In genomic region chr17:57609125-57609877, GRCh38 we compare ENCODE assay signal across 1 cellular context.
TF ChIP-seq lines count a peak whose summit lies in the region.

No MANE protein-coding gene starts in this region.

TF ChIP-seq in GM23338, 12 proteins besides CTCF, POLR2A, EP300 and RAD21 (continued from another document):
- TF ChIP-seq, protein P1, sequence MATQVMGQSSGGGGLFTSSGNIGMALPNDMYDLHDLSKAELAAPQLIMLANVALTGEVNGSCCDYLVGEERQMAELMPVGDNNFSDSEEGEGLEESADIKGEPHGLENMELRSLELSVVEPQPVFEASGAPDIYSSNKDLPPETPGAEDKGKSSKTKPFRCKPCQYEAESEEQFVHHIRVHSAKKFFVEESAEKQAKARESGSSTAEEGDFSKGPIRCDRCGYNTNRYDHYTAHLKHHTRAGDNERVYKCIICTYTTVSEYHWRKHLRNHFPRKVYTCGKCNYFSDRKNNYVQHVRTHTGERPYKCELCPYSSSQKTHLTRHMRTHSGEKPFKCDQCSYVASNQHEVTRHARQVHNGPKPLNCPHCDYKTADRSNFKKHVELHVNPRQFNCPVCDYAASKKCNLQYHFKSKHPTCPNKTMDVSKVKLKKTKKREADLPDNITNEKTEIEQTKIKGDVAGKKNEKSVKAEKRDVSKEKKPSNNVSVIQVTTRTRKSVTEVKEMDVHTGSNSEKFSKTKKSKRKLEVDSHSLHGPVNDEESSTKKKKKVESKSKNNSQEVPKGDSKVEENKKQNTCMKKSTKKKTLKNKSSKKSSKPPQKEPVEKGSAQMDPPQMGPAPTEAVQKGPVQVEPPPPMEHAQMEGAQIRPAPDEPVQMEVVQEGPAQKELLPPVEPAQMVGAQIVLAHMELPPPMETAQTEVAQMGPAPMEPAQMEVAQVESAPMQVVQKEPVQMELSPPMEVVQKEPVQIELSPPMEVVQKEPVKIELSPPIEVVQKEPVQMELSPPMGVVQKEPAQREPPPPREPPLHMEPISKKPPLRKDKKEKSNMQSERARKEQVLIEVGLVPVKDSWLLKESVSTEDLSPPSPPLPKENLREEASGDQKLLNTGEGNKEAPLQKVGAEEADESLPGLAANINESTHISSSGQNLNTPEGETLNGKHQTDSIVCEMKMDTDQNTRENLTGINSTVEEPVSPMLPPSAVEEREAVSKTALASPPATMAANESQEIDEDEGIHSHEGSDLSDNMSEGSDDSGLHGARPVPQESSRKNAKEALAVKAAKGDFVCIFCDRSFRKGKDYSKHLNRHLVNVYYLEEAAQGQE (IDR thresholded peaks at IDR 0.05; ENCODE audit: unreplicated experiment): no peak
- TF ChIP-seq, protein P2, sequence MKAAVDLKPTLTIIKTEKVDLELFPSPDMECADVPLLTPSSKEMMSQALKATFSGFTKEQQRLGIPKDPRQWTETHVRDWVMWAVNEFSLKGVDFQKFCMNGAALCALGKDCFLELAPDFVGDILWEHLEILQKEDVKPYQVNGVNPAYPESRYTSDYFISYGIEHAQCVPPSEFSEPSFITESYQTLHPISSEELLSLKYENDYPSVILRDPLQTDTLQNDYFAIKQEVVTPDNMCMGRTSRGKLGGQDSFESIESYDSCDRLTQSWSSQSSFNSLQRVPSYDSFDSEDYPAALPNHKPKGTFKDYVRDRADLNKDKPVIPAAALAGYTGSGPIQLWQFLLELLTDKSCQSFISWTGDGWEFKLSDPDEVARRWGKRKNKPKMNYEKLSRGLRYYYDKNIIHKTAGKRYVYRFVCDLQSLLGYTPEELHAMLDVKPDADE (IDR thresholded peaks at IDR 0.05): no peak
- TF ChIP-seq ZNF331 (CRISPR knock-in tag; IDR thresholded peaks at IDR 0.05; ENCODE audit: low read depth) (no peak), NANOG (IDR thresholded peaks at IDR 0.05; ENCODE audit: borderline replicate concordance) (no peak)
- TF ChIP-seq, protein P3, sequence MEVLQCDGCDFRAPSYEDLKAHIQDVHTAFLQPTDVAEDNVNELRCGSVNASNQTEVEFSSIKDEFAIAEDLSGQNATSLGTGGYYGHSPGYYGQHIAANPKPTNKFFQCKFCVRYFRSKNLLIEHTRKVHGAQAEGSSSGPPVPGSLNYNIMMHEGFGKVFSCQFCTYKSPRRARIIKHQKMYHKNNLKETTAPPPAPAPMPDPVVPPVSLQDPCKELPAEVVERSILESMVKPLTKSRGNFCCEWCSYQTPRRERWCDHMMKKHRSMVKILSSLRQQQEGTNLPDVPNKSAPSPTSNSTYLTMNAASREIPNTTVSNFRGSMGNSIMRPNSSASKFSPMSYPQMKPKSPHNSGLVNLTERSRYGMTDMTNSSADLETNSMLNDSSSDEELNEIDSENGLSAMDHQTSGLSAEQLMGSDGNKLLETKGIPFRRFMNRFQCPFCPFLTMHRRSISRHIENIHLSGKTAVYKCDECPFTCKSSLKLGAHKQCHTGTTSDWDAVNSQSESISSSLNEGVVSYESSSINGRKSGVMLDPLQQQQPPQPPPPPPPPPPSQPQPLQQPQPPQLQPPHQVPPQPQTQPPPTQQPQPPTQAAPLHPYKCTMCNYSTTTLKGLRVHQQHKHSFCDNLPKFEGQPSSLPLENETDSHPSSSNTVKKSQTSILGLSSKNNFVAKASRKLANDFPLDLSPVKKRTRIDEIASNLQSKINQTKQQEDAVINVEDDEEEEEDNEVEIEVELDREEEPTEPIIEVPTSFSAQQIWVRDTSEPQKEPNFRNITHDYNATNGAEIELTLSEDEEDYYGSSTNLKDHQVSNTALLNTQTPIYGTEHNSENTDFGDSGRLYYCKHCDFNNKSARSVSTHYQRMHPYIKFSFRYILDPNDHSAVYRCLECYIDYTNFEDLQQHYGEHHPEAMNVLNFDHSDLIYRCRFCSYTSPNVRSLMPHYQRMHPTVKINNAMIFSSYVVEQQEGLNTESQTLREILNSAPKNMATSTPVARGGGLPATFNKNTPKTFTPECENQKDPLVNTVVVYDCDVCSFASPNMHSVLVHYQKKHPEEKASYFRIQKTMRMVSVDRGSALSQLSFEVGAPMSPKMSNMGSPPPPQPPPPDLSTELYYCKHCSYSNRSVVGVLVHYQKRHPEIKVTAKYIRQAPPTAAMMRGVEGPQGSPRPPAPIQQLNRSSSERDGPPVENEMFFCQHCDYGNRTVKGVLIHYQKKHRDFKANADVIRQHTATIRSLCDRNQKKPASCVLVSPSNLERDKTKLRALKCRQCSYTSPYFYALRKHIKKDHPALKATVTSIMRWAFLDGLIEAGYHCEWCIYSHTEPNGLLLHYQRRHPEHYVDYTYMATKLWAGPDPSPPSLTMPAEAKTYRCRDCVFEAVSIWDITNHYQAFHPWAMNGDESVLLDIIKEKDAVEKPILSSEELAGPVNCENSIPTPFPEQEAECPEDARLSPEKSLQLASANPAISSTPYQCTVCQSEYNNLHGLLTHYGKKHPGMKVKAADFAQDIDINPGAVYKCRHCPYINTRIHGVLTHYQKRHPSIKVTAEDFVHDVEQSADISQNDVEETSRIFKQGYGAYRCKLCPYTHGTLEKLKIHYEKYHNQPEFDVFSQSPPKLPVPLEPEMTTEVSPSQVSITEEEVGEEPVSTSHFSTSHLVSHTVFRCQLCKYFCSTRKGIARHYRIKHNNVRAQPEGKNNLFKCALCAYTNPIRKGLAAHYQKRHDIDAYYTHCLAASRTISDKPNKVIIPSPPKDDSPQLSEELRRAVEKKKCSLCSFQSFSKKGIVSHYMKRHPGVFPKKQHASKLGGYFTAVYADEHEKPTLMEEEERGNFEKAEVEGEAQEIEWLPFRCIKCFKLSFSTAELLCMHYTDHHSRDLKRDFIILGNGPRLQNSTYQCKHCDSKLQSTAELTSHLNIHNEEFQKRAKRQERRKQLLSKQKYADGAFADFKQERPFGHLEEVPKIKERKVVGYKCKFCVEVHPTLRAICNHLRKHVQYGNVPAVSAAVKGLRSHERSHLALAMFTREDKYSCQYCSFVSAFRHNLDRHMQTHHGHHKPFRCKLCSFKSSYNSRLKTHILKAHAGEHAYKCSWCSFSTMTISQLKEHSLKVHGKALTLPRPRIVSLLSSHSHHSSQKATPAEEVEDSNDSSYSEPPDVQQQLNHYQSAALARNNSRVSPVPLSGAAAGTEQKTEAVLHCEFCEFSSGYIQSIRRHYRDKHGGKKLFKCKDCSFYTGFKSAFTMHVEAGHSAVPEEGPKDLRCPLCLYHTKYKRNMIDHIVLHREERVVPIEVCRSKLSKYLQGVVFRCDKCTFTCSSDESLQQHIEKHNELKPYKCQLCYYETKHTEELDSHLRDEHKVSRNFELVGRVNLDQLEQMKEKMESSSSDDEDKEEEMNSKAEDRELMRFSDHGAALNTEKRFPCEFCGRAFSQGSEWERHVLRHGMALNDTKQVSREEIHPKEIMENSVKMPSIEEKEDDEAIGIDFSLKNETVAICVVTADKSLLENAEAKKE (CRISPR knock-in tag; IDR thresholded peaks at IDR 0.05): no peak
